ENCODE assay signal across 8 cellular contexts in the genomic region with DNA sequence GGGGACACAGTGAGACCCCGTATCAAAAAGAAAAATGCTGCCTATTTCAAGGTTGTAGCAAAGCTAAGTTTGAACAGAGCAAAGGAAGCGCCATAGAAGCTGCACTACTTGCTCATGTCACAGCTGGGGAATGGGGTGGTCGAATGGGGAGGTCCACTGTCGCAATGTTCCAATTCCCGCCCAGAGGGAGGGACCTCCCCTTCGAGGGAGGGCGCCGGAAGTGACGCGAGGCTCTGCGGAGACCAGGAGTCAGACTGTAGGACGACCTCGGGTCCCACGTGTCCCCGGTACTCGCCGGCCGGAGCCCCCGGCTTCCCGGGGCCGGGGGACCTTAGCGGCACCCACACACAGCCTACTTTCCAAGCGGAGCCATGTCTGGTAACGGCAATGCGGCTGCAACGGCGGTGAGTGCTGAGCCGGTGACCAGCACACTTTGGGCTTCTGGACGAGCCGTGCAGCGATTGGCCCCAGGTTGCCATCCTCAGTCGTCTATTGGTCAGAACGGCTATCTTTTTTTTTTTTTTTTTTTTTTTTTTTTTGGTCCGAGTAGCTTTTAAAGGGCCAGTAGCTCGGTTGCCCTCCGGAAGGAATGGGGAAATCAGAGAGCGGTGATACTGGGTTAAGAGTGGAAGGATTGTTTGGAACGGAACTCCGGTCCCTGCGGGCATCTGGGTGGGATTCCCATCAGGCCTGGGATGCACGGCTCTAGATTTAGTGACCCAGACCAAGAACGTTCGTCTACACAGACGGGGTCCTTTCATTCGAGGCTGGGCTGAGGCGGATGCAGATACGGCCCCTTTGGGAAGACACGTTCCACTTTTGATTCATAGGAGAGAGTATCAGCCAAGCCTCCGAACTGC. TPM values are rescaled to one million over a fixed set of nuclear protein-coding genes. Genes with fewer than 3 reads are reported as not detected.
A peak's percentile ranks its signal among the peaks of the same experiment; 100 is the strongest.
DNase-seq lines count a peak whose midpoint lies in the region; TF ChIP-seq lines count a peak whose summit lies in the region.

Gene HMBS, plus strand, starts transcription at position 219 of the 860 bp plus-strand sequence. Its CDS starts 153 bp downstream, at position 372.

- H4K20me1 ChIP-seq in MM.1S (ENCODE audit: insufficient read depth, low read length), result no peaks in the 10 kb centered on the region
- no peaks in the 10 kb centered on the region for H4K20me1 ChIP-seq in neural cell (ENCODE audit: insufficient read depth)

- H3K9me2 ChIP-seq in MM.1S (replicated peaks; ENCODE audit: insufficient read depth, low read length) (no peaks in the 10 kb centered on the region), neural cell (ENCODE audit: insufficient read depth, low read length) (no peaks in the 10 kb centered on the region)

- peak in 1 of 4 donors; percentile 8 for TF ChIP-seq POLR2A in stomach (IDR thresholded peaks at IDR 0.05)

- H2AFZ ChIP-seq in MM.1S (ENCODE audit: low read length), result peak within 1 kb of the TSS; percentile 93
- H2AFZ ChIP-seq in neural cell (ENCODE audit: low read depth, low read length), result peak within 1 kb of the TSS; percentile 48

- H3K4me1 ChIP-seq in ES-I3 (ENCODE audit: insufficient read depth, low read length) (no peaks in the 10 kb centered on the region), HAP-1 (peaks cover 10% of the 10 kb centered on the region), MM.1S (ENCODE audit: low read length) (peaks cover 20% of the 10 kb centered on the region), stomach (peaks cover 9 to 36% (median 20%) of the 10 kb centered on the region in 4 donors)

- no peak for TF ChIP-seq RAD21 in neural cell (conservative IDR thresholded peaks at IDR 0.05)

- H3K79me2 ChIP-seq in MM.1S (ENCODE audit: low read length) (peaks cover 27% of the 10 kb centered on the region), neural cell (replicated peaks; ENCODE audit: insufficient read depth, low read length) (peaks cover 3% of the 10 kb centered on the region)

- H3K4me2 ChIP-seq in MM.1S (ENCODE audit: low read depth, low read length) (peak within 1 kb of the TSS; percentile 96), neural cell (ENCODE audit: low read length) (peak within 1 kb of the TSS; percentile 89)

- TF ChIP-seq EP300 in neural cell (conservative IDR thresholded peaks at IDR 0.05; ENCODE audit: poor library complexity, severe bottlenecking) (peak; percentile 34), stomach (IDR thresholded peaks at IDR 0.05) (no peak)

- DNase-seq in HAP-1 (ENCODE audit: low spot score in 2 of 2) (peak; percentile 84 to 94), MM.1S (peak; percentile 95), SIG-M5 (lab: John Stamatoyannopoulos, UW) (peak; percentile 80), activated gamma-delta T cell (lab: John Stamatoyannopoulos, UW) (peak; percentile 86), fibroblast of villous mesenchyme (ENCODE audit: low read depth) (peak; percentile 96), stomach (peak; percentile 94)

- 0 to 1% (median 1%) methylated on average over 46 to 49 of the region's 49 CpGs for WGBS in stomach, 5 donors

- intact Hi-C loops in stomach (cut with DNase I; ENCODE audit: low total_unique reads), result no loop called here

- H3K4me3 ChIP-seq in HAP-1 (peak within 1 kb of the TSS; percentile 86), MM.1S (ENCODE audit: low read length) (peak within 1 kb of the TSS; percentile 87), fibroblast of villous mesenchyme (ENCODE audit: low read depth, low read length) (peak within 1 kb of the TSS; percentile 97), neural cell (ENCODE audit: low read length) (peak within 1 kb of the TSS; percentile 75), stomach (peak within 1 kb of the TSS; percentile 53 to 73 (median 68))

- H3K9me3 ChIP-seq in ES-I3 (ENCODE audit: control insufficient read depth, insufficient read depth, low read length) (no peaks in the 10 kb centered on the region), HAP-1 (no peaks in the 10 kb centered on the region), MM.1S (replicated peaks; ENCODE audit: insufficient read depth, low read length) (no peaks in the 10 kb centered on the region), neural cell (ENCODE audit: low read length) (no peaks in the 10 kb centered on the region), stomach (no peaks in the 10 kb centered on the region)

- no peak for TF ChIP-seq CTCF in MM.1S (IDR thresholded peaks at IDR 0.05; ENCODE audit: low read length)
- TF ChIP-seq CTCF in fibroblast of villous mesenchyme (IDR thresholded peaks at IDR 0.05; ENCODE audit: insufficient read depth, low read depth, low read length), result no peak
- TF ChIP-seq CTCF in neural cell (IDR thresholded peaks at IDR 0.05; ENCODE audit: poor library complexity, severe bottlenecking), result no peak
- TF ChIP-seq CTCF in stomach (IDR thresholded peaks at IDR 0.05), result no peak

- in situ Hi-C loops in HAP-1 (cut with MboI; ENCODE audit: low sequenced_read_pairs), result no loop called here

- H3K9ac ChIP-seq in ES-I3 (ENCODE audit: low read depth, low read length) (peak within 1 kb of the TSS; percentile 99), MM.1S (ENCODE audit: low read length) (peak within 1 kb of the TSS; percentile 96), neural cell (ENCODE audit: low read length) (peak within 1 kb of the TSS; percentile 67)

- H3K36me3 ChIP-seq in ES-I3 (ENCODE audit: insufficient read depth, low read length) (no peaks in the 10 kb centered on the region; the same call in 1 of the 2 replicates), HAP-1 (replicated peaks) (peaks cover 13% of the 10 kb centered on the region), MM.1S (replicated peaks; ENCODE audit: insufficient read depth, low read length) (no peaks in the 10 kb centered on the region), neural cell (ENCODE audit: insufficient read depth, low read length) (no peaks in the 10 kb centered on the region), stomach (peaks cover 25 to 30% (median 29%) of the 10 kb centered on the region in 4 donors)

- H3K27me3 ChIP-seq in HAP-1 (ENCODE audit: low read depth) (no peaks in the 10 kb centered on the region), MM.1S (replicated peaks; ENCODE audit: insufficient read depth, low read length) (no peaks in the 10 kb centered on the region), neural cell (ENCODE audit: insufficient read depth, low read depth, low read length) (no peaks in the 10 kb centered on the region), stomach (no peaks in the 10 kb centered on the region)

- 0 out of 2 replicates have a peak, but pooled peaks cover 6% of the 10 kb centered on the region for H3F3A ChIP-seq in MM.1S (ENCODE audit: insufficient read depth, low read length)
- H3F3A ChIP-seq in neural cell (ENCODE audit: insufficient read depth, low read length, poor library complexity, severe bottlenecking), result peaks cover 4% of the 10 kb centered on the region

- peak within 1 kb of the TSS; percentile 86 for H3K27ac ChIP-seq in MM.1S (ENCODE audit: low read length)
- peak within 1 kb of the TSS; percentile 70 for H3K27ac ChIP-seq in neural cell (ENCODE audit: low read length)
- peak within 1 kb of the TSS; percentile 90 to 97 (median 91) for H3K27ac ChIP-seq in stomach

TF ChIP-seq in neural cell, 6 proteins besides CTCF, POLR2A, EP300 and RAD21:
- TF ChIP-seq SMC3 (conservative IDR thresholded peaks at IDR 0.05; ENCODE audit: poor library complexity) (peak; percentile 39), TAF1 (IDR thresholded peaks at IDR 0.05; ENCODE audit: low read depth) (peak; percentile 36), POLR2AphosphoS5 (IDR thresholded peaks at IDR 0.05) (peak; percentile 63), EZH2 (IDR thresholded peaks at IDR 0.05; ENCODE audit: borderline replicate concordance, insufficient read depth, low read length, poor library complexity, severe bottlenecking) (no peak), MXI1 (conservative IDR thresholded peaks at IDR 0.05; ENCODE audit: poor library complexity, severe bottlenecking) (peak; percentile 96)
- TF ChIP-seq, protein P1, sequence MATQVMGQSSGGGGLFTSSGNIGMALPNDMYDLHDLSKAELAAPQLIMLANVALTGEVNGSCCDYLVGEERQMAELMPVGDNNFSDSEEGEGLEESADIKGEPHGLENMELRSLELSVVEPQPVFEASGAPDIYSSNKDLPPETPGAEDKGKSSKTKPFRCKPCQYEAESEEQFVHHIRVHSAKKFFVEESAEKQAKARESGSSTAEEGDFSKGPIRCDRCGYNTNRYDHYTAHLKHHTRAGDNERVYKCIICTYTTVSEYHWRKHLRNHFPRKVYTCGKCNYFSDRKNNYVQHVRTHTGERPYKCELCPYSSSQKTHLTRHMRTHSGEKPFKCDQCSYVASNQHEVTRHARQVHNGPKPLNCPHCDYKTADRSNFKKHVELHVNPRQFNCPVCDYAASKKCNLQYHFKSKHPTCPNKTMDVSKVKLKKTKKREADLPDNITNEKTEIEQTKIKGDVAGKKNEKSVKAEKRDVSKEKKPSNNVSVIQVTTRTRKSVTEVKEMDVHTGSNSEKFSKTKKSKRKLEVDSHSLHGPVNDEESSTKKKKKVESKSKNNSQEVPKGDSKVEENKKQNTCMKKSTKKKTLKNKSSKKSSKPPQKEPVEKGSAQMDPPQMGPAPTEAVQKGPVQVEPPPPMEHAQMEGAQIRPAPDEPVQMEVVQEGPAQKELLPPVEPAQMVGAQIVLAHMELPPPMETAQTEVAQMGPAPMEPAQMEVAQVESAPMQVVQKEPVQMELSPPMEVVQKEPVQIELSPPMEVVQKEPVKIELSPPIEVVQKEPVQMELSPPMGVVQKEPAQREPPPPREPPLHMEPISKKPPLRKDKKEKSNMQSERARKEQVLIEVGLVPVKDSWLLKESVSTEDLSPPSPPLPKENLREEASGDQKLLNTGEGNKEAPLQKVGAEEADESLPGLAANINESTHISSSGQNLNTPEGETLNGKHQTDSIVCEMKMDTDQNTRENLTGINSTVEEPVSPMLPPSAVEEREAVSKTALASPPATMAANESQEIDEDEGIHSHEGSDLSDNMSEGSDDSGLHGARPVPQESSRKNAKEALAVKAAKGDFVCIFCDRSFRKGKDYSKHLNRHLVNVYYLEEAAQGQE (IDR thresholded peaks at IDR 0.05; ENCODE audit: borderline replicate concordance), result no peak

RNA-seq across cellular contexts. Expression of gene HMBS, which starts in this region (rescaled TPM):
- total RNA-seq in fibroblast of villous mesenchyme (11.2 and 13.2 TPM in 2 replicates), stomach (10 to 100 TPM in 1 of 5 donors, 1 to 10 TPM in 3, not detected in 1; 3.8 to 15.9 (median 8.1) TPM)
- polyA plus RNA-seq in neural cell (12.7 and 15.9 TPM in 2 replicates), stomach (10 to 100 TPM; 23.0 to 25.0 (median 23.5) TPM)
- polyA minus RNA-seq in neural cell, result 4.6 and 9.5 TPM in 2 replicates

Comparison
In these comparisons a context has a peak if more than half of its experiments do, and no peak if none do; other contexts are left out.
1. Peak in every context shown above with its lines: DNase-seq, H3K4me3 ChIP-seq and H3K27ac ChIP-seq.